ENCODE assay signal across 20 cellular contexts in the genomic region with DNA sequence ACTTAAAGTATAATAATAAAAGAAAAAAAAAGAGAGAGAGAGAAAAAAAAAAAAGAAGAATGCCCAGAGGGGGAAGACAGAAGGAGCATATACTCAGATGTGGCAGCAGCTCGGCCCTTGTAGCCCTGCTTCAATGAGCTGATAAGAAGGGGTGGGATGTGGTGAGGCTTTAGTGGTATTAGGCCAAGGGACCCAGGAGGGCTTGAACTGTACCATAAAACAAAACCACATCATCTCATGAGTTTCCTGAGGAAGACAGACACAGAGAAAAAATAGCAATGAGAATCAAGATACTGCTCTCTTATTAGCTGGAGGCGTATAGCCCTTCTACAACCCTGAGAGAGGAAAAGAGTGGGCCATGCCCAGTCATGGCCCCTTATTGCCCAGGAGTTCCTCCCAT.
"Had no signal": no experiment of that assay in that cellular context is flagged by ENCODE, and none has a peak within 500 bp of the region (broad histone marks: within the 10 kb centered on the region; RNA-seq: fewer than 3 reads in every experiment).

No MANE protein-coding gene starts in this region.

- H3K4me1 ChIP-seq: esophagus squamous epithelium, pancreas, psoas muscle had no signal

- H3K36me3 Mint-ChIP-seq: mesothelial cell of epicardium had no signal

- H3K9me3 Mint-ChIP-seq: nephron progenitor cell had no signal

- H3K9me3 ChIP-seq: esophagus squamous epithelium, gastrocnemius medialis, pancreas, psoas muscle, upper lobe of left lung had no signal

- H3K4me1 Mint-ChIP-seq: mesothelial cell of epicardium, nephron progenitor cell, WTC11 had no signal

- H3K27me3 ChIP-seq: brain microvascular endothelial cell, esophagus squamous epithelium, gastrocnemius medialis, pancreas, upper lobe of left lung had no signal

- H3K36me3 ChIP-seq: brain microvascular endothelial cell, esophagus squamous epithelium, gastrocnemius medialis, pancreas, upper lobe of left lung had no signal

- H3K27ac Mint-ChIP-seq: mesothelial cell of epicardium, nephron progenitor cell, WTC11 had no signal

- DNase-seq: activated effector memory CD4-positive, alpha-beta T cell treated with anti-CD3 and anti-CD28 coated beads, Interleukin-2, amount 50 U/mL, for 16 hours; activated naive CD4-positive, alpha-beta T cell treated with anti-CD3 and anti-CD28 coated beads, Interleukin-2, amount 50 U/mL, for 16 hours; aorta; brain microvascular endothelial cell; caudate nucleus; effector memory CD4-positive, alpha-beta T cell; esophagus squamous epithelium; gastrocnemius medialis; hypothalamus; left ventricle myocardium superior; mammary epithelial cell; nephron progenitor cell; pancreas; psoas muscle; right cardiac atrium; stimulated activated CD4-positive, alpha-beta T cell treated with anti-CD3 and anti-CD28 coated beads, Interleukin-4, amount 100 ng/mL, for 24 hours; stimulated activated naive CD8-positive, alpha-beta T cell treated with anti-CD3 and anti-CD28 coated beads, Interleukin-15, Interleukin-2, amounts not matched to agents 100 U/mL and 50 U/mL, for 24 hours; upper lobe of left lung had no signal

- H3K4me3 ChIP-seq: esophagus squamous epithelium, gastrocnemius medialis, pancreas, psoas muscle, upper lobe of left lung had no signal

- ATAC-seq: gastrocnemius medialis; left ventricle myocardium superior; pancreas; psoas muscle; right cardiac atrium; stimulated activated naive CD8-positive, alpha-beta T cell treated with anti-CD3 and anti-CD28 coated beads, Interleukin-15, Interleukin-2, amounts not matched to agents 100 U/mL and 50 U/mL, for 24 hours; WTC11 had no signal

- H3K4me3 Mint-ChIP-seq: mesothelial cell of epicardium, nephron progenitor cell, WTC11 had no signal

- H3K27ac ChIP-seq: brain microvascular endothelial cell, esophagus squamous epithelium, gastrocnemius medialis, pancreas, psoas muscle, upper lobe of left lung had no signal
